ENCODE assay signal across 22 cellular contexts in genomic region chr3:150133293-150133692, GRCh38.
DNase-seq lines count a peak whose midpoint lies in the region; ATAC-seq and TF ChIP-seq lines count a peak whose summit lies in the region.
"Had no signal": no experiment of that assay in that cellular context is flagged by ENCODE, and none has a peak within 500 bp of the region (broad histone marks: within the 10 kb centered on the region; RNA-seq: fewer than 3 reads in every experiment).

No MANE protein-coding gene starts in this region.

- no peaks in the 10 kb centered on the region for H3K9me3 ChIP-seq in IMR-90 (ENCODE audit: control insufficient read depth, insufficient read depth, low read length)
- H3K9me3 ChIP-seq in OCI-LY3 (ENCODE audit: insufficient read depth, low read length), result peaks cover 4% of the 10 kb centered on the region; the same call in 1 of the 2 replicates

- TF ChIP-seq POLR2A in IMR-90 (IDR thresholded peaks at IDR 0.05; ENCODE audit: low read depth, low read length), result no peak

- in situ Hi-C loops in IMR-90 (cut with MboI; ENCODE audit: low sequenced_read_pairs), result no loop called here

- H3K9me1 ChIP-seq in IMR-90 (ENCODE audit: insufficient read depth, low read length), result no peaks in the 10 kb centered on the region

- H4K20me1 ChIP-seq in IMR-90 (ENCODE audit: insufficient read depth, low read length) (no peaks in the 10 kb centered on the region), OCI-LY3 (ENCODE audit: insufficient read depth, low read length) (no peaks in the 10 kb centered on the region)

- CTCF ChIA-PET in IMR-90 (lab: Yijun Ruan, JAX), result no interaction called here

- no peak overlapping the region for H3K4ac ChIP-seq in IMR-90 (ENCODE audit: low read depth, low read length)

- H2AK5ac ChIP-seq in IMR-90 (ENCODE audit: low read depth, low read length), result no peak overlapping the region

- H3K79me1 ChIP-seq in IMR-90 (ENCODE audit: low read depth in 1 of 2, low read length in 2 of 2), result no peaks in the 10 kb centered on the region

- H3K23ac ChIP-seq in IMR-90 (ENCODE audit: low read depth, low read length), result no peak overlapping the region

- H3K4me2 ChIP-seq in IMR-90 (ENCODE audit: low read depth, low read length), result no peak overlapping the region
- H3K4me2 ChIP-seq in OCI-LY3 (ENCODE audit: low read length), result no peak overlapping the region
- H3K4me2 ChIP-seq: KMS-11 had no signal

- H2BK20ac ChIP-seq in IMR-90 (ENCODE audit: low read depth, low read length), result no peak overlapping the region

- H4K91ac ChIP-seq in IMR-90 (ENCODE audit: insufficient read depth, low read depth, low read length), result no peak overlapping the region

- H3K14ac ChIP-seq in IMR-90 (replicated peaks; ENCODE audit: low read depth, low read length), result no peak overlapping the region

- no peak overlapping the region for H4K5ac ChIP-seq in IMR-90 (ENCODE audit: low read depth, low read length)

- no peak overlapping the region for H2BK120ac ChIP-seq in IMR-90 (ENCODE audit: low read depth, low read length)

- TF ChIP-seq RAD21 in IMR-90 (IDR thresholded peaks at IDR 0.05; ENCODE audit: low read length), result no peak

- H2BK15ac ChIP-seq in IMR-90 (ENCODE audit: low read depth, low read length), result no peak overlapping the region

- no peak for TF ChIP-seq CTCF in IMR-90 (conservative IDR thresholded peaks at IDR 0.05; ENCODE audit: low read depth, low read length)
- no peak for TF ChIP-seq CTCF in OCI-LY3 (IDR thresholded peaks at IDR 0.05; ENCODE audit: low read depth, low read length)
- no peak for TF ChIP-seq CTCF in fibroblast of mammary gland (conservative IDR thresholded peaks at IDR 0.05; ENCODE audit: control insufficient read depth, insufficient read depth, low read depth, low read length)

- H3K27me3 ChIP-seq in IMR-90 (ENCODE audit: control insufficient read depth, insufficient read depth, low read length), result no peaks in the 10 kb centered on the region
- no peaks in the 10 kb centered on the region for H3K27me3 ChIP-seq in OCI-LY3 (ENCODE audit: low read depth, low read length)

- no peak overlapping the region for H3K18ac ChIP-seq in IMR-90 (ENCODE audit: low read depth, low read length)

- H3K9ac ChIP-seq in IMR-90 (ENCODE audit: low read depth, low read length) (no peak overlapping the region), OCI-LY3 (ENCODE audit: low read length) (no peak overlapping the region)
- H3K9ac ChIP-seq: KMS-11 had no signal

- BruUV-seq in IMR-90 (replicated peaks; lab: Mats Ljungman, UMichigan), result no TSS peak

- intact Hi-C loops in IMR-90 (cut with micrococcal nuclease), result no loop called here

- no peak overlapping the region for H2AFZ ChIP-seq in IMR-90 (replicated peaks; ENCODE audit: low read length, poor library complexity)
- no peak overlapping the region for H2AFZ ChIP-seq in OCI-LY3 (ENCODE audit: low read depth, low read length)

- WGBS in IMR-90 (ENCODE audit: extremely low coverage in 2 of 2, insufficient read length in 1 of 2), 2 experiments, result no CpG with 5 or more reads among the region's 2 CpGs

- H3K79me2 ChIP-seq in OCI-LY3 (ENCODE audit: low read length), result no peaks in the 10 kb centered on the region

- H4K8ac ChIP-seq in IMR-90 (ENCODE audit: low read depth in 2 of 2, low read length in 2 of 2), result no peak overlapping the region

- POLR2A ChIA-PET in IMR-90 (lab: Charles Lee; ENCODE audit: unreplicated experiment), result no interaction called here

- DNase-seq in IMR-90, result peak; percentile 20
- DNase-seq in fibroblast of mammary gland (ENCODE audit: low read depth), result peak; percentile 47
- peak; percentile 32 for DNase-seq in skeletal muscle cell (ENCODE audit: low read depth)
- no peak for DNase-seq in NCI-H1694 treated with DMSO at 0.1 percent for 48 hours (lab: John Stamatoyannopoulos, UW)
- DNase-seq in NCI-H748 treated with DMSO at 0.1 percent for 48 hours (lab: John Stamatoyannopoulos, UW), result no peak
- no peak for DNase-seq in NCI-H2029 treated with DMSO at 0.1 percent for 48 hours (lab: John Stamatoyannopoulos, UW)
- DNase-seq: CD8-positive, alpha-beta memory T cell; DMS 273 treated with DMSO at 0.1 percent for 48 hours; DMS79 treated with DMSO at 0.1 percent for 48 hours; GOT3; HCEC 1CT; NCI-H1092; NCI-H1436; NCI-H187 treated with DMSO at 0.1 percent for 48 hours; NCI-H2107; NCI-H524 treated with DMSO at 0.1 percent for 48 hours; Right ventricle myocardium superior; RPMI8226 had no signal

- ATAC-seq in IMR-90 (ENCODE audit: low read depth) (no peak), GM21526 (IDR thresholded peaks at IDR 0.05; ENCODE audit: low FRiP score, unreplicated experiment) (no peak)

- no peak overlapping the region for H3K27ac ChIP-seq in IMR-90 (ENCODE audit: insufficient read depth, low read length)
- peak overlapping the region; percentile 2; the same call in 1 of the 2 replicates for H3K27ac ChIP-seq in OCI-LY3 (ENCODE audit: low read length)
- H3K27ac ChIP-seq: C4-2B, KMS-11 had no signal

- H3K36me3 ChIP-seq in IMR-90 (ENCODE audit: control insufficient read depth, insufficient read depth, low read length) (no peaks in the 10 kb centered on the region), OCI-LY3 (replicated peaks; ENCODE audit: low read depth, low read length) (no peaks in the 10 kb centered on the region)

- H2AK9ac ChIP-seq in IMR-90 (replicated peaks; ENCODE audit: low read depth, low read length, poor library complexity), result no peak overlapping the region

- H3K4me1 ChIP-seq in IMR-90 (ENCODE audit: control insufficient read depth, insufficient read depth, low read length) (peaks cover 3% of the 10 kb centered on the region; the same call in 1 of the 2 replicates), OCI-LY3 (ENCODE audit: low read length) (peaks cover 34% of the 10 kb centered on the region)

- no peak overlapping the region for H3K56ac ChIP-seq in IMR-90 (ENCODE audit: extremely low read depth, insufficient read depth, low read length)

- H2BK5ac ChIP-seq in IMR-90 (ENCODE audit: low read depth, low read length, poor library complexity, severe bottlenecking), result no peak overlapping the region

- dilution Hi-C loops in IMR-90 (cut with HindIII; ENCODE audit: low sequenced_read_pairs, unreplicated experiment), result no loop called here

- no peak overlapping the region for H3K4me3 ChIP-seq in IMR-90 (ENCODE audit: insufficient read depth, low read depth, low read length)
- no peak overlapping the region for H3K4me3 ChIP-seq in OCI-LY3 (ENCODE audit: low read length)
- no peak overlapping the region for H3K4me3 ChIP-seq in fibroblast of mammary gland (ENCODE audit: control insufficient read depth, low read depth, low read length)
- H3K4me3 ChIP-seq in skeletal muscle cell (ENCODE audit: low read depth, low read length), result no peak overlapping the region

TF ChIP-seq in IMR-90, 13 proteins besides CTCF, POLR2A, EP300 and RAD21:
- no peak for TF ChIP-seq CHD1 (IDR thresholded peaks at IDR 0.05; ENCODE audit: low read depth, low read length)
- no peak for TF ChIP-seq CEBPB (IDR thresholded peaks at IDR 0.05; ENCODE audit: low read depth, low read length)
- no peak for TF ChIP-seq MXI1 (IDR thresholded peaks at IDR 0.05; ENCODE audit: borderline replicate concordance, low read depth, low read length)
- no peak for TF ChIP-seq USF2 (IDR thresholded peaks at IDR 0.05; ENCODE audit: low read depth, low read length)
- no peak for TF ChIP-seq MAZ (IDR thresholded peaks at IDR 0.05; ENCODE audit: borderline replicate concordance, low read depth, low read length)
- no peak for TF ChIP-seq ELK1 (IDR thresholded peaks at IDR 0.05; ENCODE audit: borderline replicate concordance, low read depth, low read length)
- TF ChIP-seq BHLHE40 (IDR thresholded peaks at IDR 0.05; ENCODE audit: low read depth, low read length), result no peak
- TF ChIP-seq FOS (IDR thresholded peaks at IDR 0.05; ENCODE audit: low read depth, low read length), result no peak
- no peak for TF ChIP-seq MAFK (IDR thresholded peaks at IDR 0.05; ENCODE audit: low read depth, low read length)
- no peak for TF ChIP-seq RFX5 (IDR thresholded peaks at IDR 0.05; ENCODE audit: low read depth, low read length)
- no peak for TF ChIP-seq RCOR1 (IDR thresholded peaks at IDR 0.05; ENCODE audit: insufficient replicate concordance, low read length)
- no peak for TF ChIP-seq SMC3 (IDR thresholded peaks at IDR 0.05; ENCODE audit: low read depth, low read length)
- no peak for TF ChIP-seq NFE2L2 (IDR thresholded peaks at IDR 0.05; ENCODE audit: low read depth, low read length)

Comparison
In these comparisons a context has a peak if more than half of its experiments do, and no peak if none do; other contexts are left out.
1. DNase-seq: peak in IMR-90 (single experiment), fibroblast of mammary gland (single experiment) and skeletal muscle cell (single experiment); none in NCI-H1694 treated with DMSO at 0.1 percent for 48 hours (single experiment), NCI-H748 treated with DMSO at 0.1 percent for 48 hours (single experiment) and NCI-H2029 treated with DMSO at 0.1 percent for 48 hours (single experiment).